ENCODE assay signal across 13 cellular contexts in the genomic region with DNA sequence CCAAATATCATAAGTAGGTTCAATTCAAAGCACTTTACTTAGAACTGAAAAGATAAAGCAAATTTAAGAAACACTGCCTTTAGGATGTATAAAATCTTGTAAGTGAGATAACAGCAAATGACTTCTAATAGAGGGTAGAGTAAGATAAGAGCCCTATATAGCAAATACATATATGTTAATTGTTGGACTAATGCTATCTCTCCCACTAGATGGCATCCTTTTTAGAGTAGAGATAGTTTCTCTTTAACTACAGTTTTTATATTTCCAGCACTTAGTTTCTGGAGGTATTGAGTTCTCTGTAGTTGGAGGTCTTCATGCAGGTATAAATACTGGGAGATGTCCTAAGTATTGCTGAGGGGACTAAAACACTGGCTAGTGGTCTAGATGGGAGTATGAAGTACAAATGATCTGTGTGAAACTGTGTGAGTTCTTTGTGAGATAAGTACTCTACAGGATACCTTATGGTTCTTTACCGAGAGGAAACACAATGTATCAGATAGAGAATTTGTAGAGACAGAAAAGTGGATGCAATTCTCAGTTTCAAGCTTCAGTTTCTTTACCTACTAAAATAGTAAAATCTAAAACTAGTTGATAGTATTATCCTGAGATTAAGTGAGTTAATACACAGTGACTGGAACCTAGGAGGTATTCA.
DNase-seq lines count a peak whose midpoint lies in the region; ATAC-seq, FAIRE-seq and TF ChIP-seq lines count a peak whose summit lies in the region.
"Had no signal": no experiment of that assay in that cellular context is flagged by ENCODE, and none has a peak within 500 bp of the region (broad histone marks: within the 10 kb centered on the region; RNA-seq: fewer than 3 reads in every experiment).

No MANE protein-coding gene starts in this region.

- TF ChIP-seq CTCF in D721Med (IDR thresholded peaks at IDR 0.05; ENCODE audit: insufficient read depth, missing control alignments) (peak; percentile 46), kidney epithelial cell (IDR thresholded peaks at IDR 0.05; ENCODE audit: insufficient read depth, low read length, poor library complexity, severe bottlenecking) (peak; percentile 16)

- no peak overlapping the region for H3K4me3 ChIP-seq in kidney epithelial cell (ENCODE audit: low read depth, low read length)
- H3K4me3 ChIP-seq: thoracic aorta had no signal

- no peaks in the 10 kb centered on the region for H3K36me3 ChIP-seq in kidney epithelial cell (ENCODE audit: control insufficient read depth, insufficient read depth, low read length)
- H3K36me3 ChIP-seq: thoracic aorta had no signal

- H3K27me3 ChIP-seq in kidney epithelial cell (ENCODE audit: control insufficient read depth, insufficient read depth, low read length), result no peaks in the 10 kb centered on the region

- ATAC-seq in HG02610 (IDR thresholded peaks at IDR 0.05; ENCODE audit: unreplicated experiment) (peak; percentile 62), HG02981 (IDR thresholded peaks at IDR 0.05; ENCODE audit: unreplicated experiment) (no peak)

- FAIRE-seq in D721Med (lab: Jason Lieb, UNC), result no peak
- FAIRE-seq: H54 had no signal

- DNase-seq in D721Med (ENCODE audit: insufficient read length, low spot score) (no peak), NCI-H748 (lab: John Stamatoyannopoulos, UW; ENCODE audit: unreplicated experiment) (peak; percentile 45), kidney epithelial cell (ENCODE audit: low read depth) (no peak), NCI-H446 (lab: John Stamatoyannopoulos, UW) (no peak), mesenteric fat pad (ENCODE audit: low spot score) (no peak)
- DNase-seq in effector CD4-positive, alpha-beta T cell, result no peak
- DNase-seq: aorta; NCI-H345; stimulated activated CD4-positive, alpha-beta T cell treated with anti-CD3 and anti-CD28 coated beads, Interleukin-4, amount 100 ng/mL, for 1 hour had no signal
